In the genomic region with DNA sequence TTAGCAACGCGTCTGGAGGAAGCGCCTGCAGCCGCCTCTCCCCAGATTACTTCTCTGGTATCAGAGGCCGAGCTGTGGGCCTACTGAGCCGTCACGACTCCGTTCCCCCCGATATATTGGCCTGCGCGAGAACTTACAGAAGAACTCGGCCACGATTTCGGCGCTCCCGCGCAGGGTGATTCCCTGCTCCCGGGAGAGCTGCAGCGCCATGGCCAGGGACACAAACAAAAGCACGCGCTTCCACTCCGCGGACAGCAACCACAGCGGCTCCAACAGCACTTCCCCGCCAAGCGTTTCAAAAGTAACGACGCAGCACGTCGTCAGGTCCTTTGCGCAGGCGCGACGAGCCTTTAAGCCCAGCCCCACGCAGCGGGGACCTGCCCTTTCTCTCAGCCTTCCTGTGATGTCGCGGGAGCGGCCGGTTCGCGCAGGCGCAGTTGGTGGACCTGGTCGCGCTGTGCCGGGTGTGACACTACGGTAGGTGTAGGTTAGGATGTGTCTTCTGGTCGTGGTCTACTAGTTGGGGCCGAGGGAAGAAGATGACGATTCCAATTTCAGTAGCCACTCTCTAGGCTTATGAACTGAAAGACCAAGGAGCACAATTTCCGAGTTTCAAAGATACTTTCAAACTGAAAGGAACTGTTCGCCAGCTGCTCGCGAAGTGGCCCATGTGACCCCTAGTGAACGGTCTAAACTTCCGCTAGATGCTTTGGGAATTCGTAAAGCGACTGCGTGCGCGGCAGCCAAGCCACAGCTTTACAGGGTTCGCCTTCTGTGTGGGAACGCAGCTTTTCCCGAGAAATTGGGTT, we compare ENCODE assay signal across 1 cellular context.
TF ChIP-seq lines count a peak whose summit lies in the region.

Gene MAD2L1 (minus strand): TSS at position 324 of the 809 bp plus-strand sequence. CDS start 114 bp downstream, at position 210.

TF ChIP-seq in HepG2, 621 proteins besides CTCF, POLR2A, EP300 and RAD21 (continued from another document and continues in another):
- TF ChIP-seq, protein P1, sequence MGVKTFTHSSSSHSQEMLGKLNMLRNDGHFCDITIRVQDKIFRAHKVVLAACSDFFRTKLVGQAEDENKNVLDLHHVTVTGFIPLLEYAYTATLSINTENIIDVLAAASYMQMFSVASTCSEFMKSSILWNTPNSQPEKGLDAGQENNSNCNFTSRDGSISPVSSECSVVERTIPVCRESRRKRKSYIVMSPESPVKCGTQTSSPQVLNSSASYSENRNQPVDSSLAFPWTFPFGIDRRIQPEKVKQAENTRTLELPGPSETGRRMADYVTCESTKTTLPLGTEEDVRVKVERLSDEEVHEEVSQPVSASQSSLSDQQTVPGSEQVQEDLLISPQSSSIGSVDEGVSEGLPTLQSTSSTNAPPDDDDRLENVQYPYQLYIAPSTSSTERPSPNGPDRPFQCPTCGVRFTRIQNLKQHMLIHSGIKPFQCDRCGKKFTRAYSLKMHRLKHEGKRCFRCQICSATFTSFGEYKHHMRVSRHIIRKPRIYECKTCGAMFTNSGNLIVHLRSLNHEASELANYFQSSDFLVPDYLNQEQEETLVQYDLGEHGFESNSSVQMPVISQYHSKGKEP (CRISPR knock-in tag; IDR thresholded peaks at IDR 0.05) = no peak
- TF ChIP-seq GATAD1 (CRISPR knock-in tag; IDR thresholded peaks at IDR 0.05) (peak; percentile 92), XBP1 (CRISPR knock-in tag; IDR thresholded peaks at IDR 0.05) (no peak; the same call in 1 of the 2 replicates), SIX4 (CRISPR knock-in tag; IDR thresholded peaks at IDR 0.05) (0 out of 2 replicates have a peak, but pooled peaks have one; percentile 21), ZNF616 (CRISPR knock-in tag; IDR thresholded peaks at IDR 0.05; ENCODE audit: low read depth) (no peak), GTF3A (CRISPR knock-in tag; conservative IDR thresholded peaks at IDR 0.05) (no peak), WIZ (CRISPR knock-in tag; IDR thresholded peaks at IDR 0.05) (0 out of 2 replicates have a peak, but pooled peaks have one; percentile 79), ZFP37 (CRISPR knock-in tag; IDR thresholded peaks at IDR 0.05; ENCODE audit: borderline replicate concordance) (no peak), ZNF441 (CRISPR knock-in tag; IDR thresholded peaks at IDR 0.05; ENCODE audit: borderline replicate concordance) (no peak), ISX (CRISPR knock-in tag; conservative IDR thresholded peaks at IDR 0.05) (no peak), ZNF891 (CRISPR knock-in tag; IDR thresholded peaks at IDR 0.05) (no peak; the same call in 1 of the 2 replicates), PLRG1 (conservative IDR thresholded peaks at IDR 0.05) (no peak), FOXC1 (CRISPR knock-in tag; IDR thresholded peaks at IDR 0.05; ENCODE audit: borderline replicate concordance) (no peak), KLF12 (CRISPR knock-in tag; IDR thresholded peaks at IDR 0.05; ENCODE audit: borderline replicate concordance) (no peak), RFXAP (CRISPR knock-in tag; IDR thresholded peaks at IDR 0.05; ENCODE audit: borderline replicate concordance) (peak; percentile 35; the same call in 1 of the 2 replicates), E2F1 (CRISPR knock-in tag; IDR thresholded peaks at IDR 0.05) (peak; percentile 94; the same call in 1 of the 2 replicates), ZNF577 (CRISPR knock-in tag; IDR thresholded peaks at IDR 0.05; ENCODE audit: borderline replicate concordance, low read depth) (no peak), CENPT (CRISPR knock-in tag; IDR thresholded peaks at IDR 0.05; ENCODE audit: low read depth) (peak; percentile 93; the same call in 1 of the 2 replicates), ZBTB3 (CRISPR knock-in tag; IDR thresholded peaks at IDR 0.05; ENCODE audit: borderline replicate concordance, low read depth) (no peak; the same call in 1 of the 2 replicates), HNRNPL (IDR thresholded peaks at IDR 0.05; ENCODE audit: low read depth, low read length) (0 out of 2 replicates have a peak, but pooled peaks have one; percentile 42), ISL2 (CRISPR knock-in tag; IDR thresholded peaks at IDR 0.05) (peak; percentile 45; the same call in 1 of the 2 replicates), ZSCAN29 (CRISPR knock-in tag; conservative IDR thresholded peaks at IDR 0.05) (no peak), KDM5A (IDR thresholded peaks at IDR 0.05; ENCODE audit: borderline replicate concordance, low read length) (peak; percentile 66), PHF5A (CRISPR knock-in tag; IDR thresholded peaks at IDR 0.05; ENCODE audit: low read depth, unreplicated experiment) (no peak), MXI1 (IDR thresholded peaks at IDR 0.05; ENCODE audit: borderline replicate concordance, low read depth, low read length) (peak; percentile 99), CENPX (CRISPR knock-in tag; IDR thresholded peaks at IDR 0.05) (no peak), ZNF318 (CRISPR knock-in tag; IDR thresholded peaks at IDR 0.05) (no peak), ZNF30 (CRISPR knock-in tag; IDR thresholded peaks at IDR 0.05) (no peak), SMC3 (IDR thresholded peaks at IDR 0.05; ENCODE audit: low read length) (no peak), ZNF446 (CRISPR knock-in tag; IDR thresholded peaks at IDR 0.05) (no peak), ZNF720 (CRISPR knock-in tag; IDR thresholded peaks at IDR 0.05) (no peak), KLF13 (CRISPR knock-in tag; IDR thresholded peaks at IDR 0.05) (no peak), KDM4B (CRISPR knock-in tag; IDR thresholded peaks at IDR 0.05) (peak; percentile 14; the same call in 1 of the 2 replicates), ZNF556 (CRISPR knock-in tag; IDR thresholded peaks at IDR 0.05; ENCODE audit: borderline replicate concordance) (no peak), ZNF878 (CRISPR knock-in tag; IDR thresholded peaks at IDR 0.05) (peak; percentile 57; the same call in 1 of the 2 replicates), RBFOX2 (IDR thresholded peaks at IDR 0.05; ENCODE audit: low read depth, low read length) (peak; percentile 93), NR2F1 (CRISPR knock-in tag; IDR thresholded peaks at IDR 0.05) (peak in 1 of 2 experiments; percentile 63; a peak in 2 of 4 replicates), FOXA3 (CRISPR knock-in tag; IDR thresholded peaks at IDR 0.05) (peak; percentile 19; the same call in 1 of the 2 replicates), ZNF317 (CRISPR knock-in tag; IDR thresholded peaks at IDR 0.05) (peak; percentile 6; the same call in 1 of the 2 replicates), NFE2L1 (CRISPR knock-in tag; IDR thresholded peaks at IDR 0.05; ENCODE audit: borderline replicate concordance) (no peak), ZFY (CRISPR knock-in tag; IDR thresholded peaks at IDR 0.05) (peak; percentile 92), TAF15 (IDR thresholded peaks at IDR 0.05; ENCODE audit: low read depth, low read length, poor library complexity, severe bottlenecking) (peak; percentile 78)
- TF ChIP-seq, protein P2, sequence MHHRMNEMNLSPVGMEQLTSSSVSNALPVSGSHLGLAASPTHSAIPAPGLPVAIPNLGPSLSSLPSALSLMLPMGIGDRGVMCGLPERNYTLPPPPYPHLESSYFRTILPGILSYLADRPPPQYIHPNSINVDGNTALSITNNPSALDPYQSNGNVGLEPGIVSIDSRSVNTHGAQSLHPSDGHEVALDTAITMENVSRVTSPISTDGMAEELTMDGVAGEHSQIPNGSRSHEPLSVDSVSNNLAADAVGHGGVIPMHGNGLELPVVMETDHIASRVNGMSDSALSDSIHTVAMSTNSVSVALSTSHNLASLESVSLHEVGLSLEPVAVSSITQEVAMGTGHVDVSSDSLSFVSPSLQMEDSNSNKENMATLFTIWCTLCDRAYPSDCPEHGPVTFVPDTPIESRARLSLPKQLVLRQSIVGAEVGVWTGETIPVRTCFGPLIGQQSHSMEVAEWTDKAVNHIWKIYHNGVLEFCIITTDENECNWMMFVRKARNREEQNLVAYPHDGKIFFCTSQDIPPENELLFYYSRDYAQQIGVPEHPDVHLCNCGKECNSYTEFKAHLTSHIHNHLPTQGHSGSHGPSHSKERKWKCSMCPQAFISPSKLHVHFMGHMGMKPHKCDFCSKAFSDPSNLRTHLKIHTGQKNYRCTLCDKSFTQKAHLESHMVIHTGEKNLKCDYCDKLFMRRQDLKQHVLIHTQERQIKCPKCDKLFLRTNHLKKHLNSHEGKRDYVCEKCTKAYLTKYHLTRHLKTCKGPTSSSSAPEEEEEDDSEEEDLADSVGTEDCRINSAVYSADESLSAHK (CRISPR knock-in tag; IDR thresholded peaks at IDR 0.05; ENCODE audit: borderline replicate concordance) = no peak
- TF ChIP-seq, protein P3, sequence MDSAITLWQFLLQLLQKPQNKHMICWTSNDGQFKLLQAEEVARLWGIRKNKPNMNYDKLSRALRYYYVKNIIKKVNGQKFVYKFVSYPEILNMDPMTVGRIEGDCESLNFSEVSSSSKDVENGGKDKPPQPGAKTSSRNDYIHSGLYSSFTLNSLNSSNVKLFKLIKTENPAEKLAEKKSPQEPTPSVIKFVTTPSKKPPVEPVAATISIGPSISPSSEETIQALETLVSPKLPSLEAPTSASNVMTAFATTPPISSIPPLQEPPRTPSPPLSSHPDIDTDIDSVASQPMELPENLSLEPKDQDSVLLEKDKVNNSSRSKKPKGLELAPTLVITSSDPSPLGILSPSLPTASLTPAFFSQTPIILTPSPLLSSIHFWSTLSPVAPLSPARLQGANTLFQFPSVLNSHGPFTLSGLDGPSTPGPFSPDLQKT (CRISPR knock-in tag; IDR thresholded peaks at IDR 0.05; ENCODE audit: borderline replicate concordance) = no peak
- TF ChIP-seq, protein P4, sequence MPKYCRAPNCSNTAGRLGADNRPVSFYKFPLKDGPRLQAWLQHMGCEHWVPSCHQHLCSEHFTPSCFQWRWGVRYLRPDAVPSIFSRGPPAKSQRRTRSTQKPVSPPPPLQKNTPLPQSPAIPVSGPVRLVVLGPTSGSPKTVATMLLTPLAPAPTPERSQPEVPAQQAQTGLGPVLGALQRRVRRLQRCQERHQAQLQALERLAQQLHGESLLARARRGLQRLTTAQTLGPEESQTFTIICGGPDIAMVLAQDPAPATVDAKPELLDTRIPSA (CRISPR knock-in tag; IDR thresholded peaks at IDR 0.05; ENCODE audit: borderline replicate concordance) = no peak; the same call in 1 of the 2 replicates
- TF ChIP-seq, protein P5, sequence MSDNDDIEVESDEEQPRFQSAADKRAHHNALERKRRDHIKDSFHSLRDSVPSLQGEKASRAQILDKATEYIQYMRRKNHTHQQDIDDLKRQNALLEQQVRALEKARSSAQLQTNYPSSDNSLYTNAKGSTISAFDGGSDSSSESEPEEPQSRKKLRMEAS (IDR thresholded peaks at IDR 0.05) = peak; percentile 88; the same call in 1 of the 2 replicates
